Comparison of ENCODE assay signal across 8 cellular contexts in genomic region chr14:73645248-73645610, GRCh38. TPM values are rescaled to one million over a fixed set of nuclear protein-coding genes. Genes with fewer than 3 reads are reported as not detected.
A peak's percentile ranks its signal among the peaks of the same experiment; 100 is the strongest.
DNase-seq lines count a peak whose midpoint lies in the region; ATAC-seq, FAIRE-seq and TF ChIP-seq lines count a peak whose summit lies in the region.

No MANE protein-coding gene starts in this region.

- H3K36me3 Mint-ChIP-seq in naive B cell = no peaks in the 10 kb centered on the region

- peak overlapping the region; percentile 94 for H3K4me3 ChIP-seq in AG10803 (ENCODE audit: low read length)
- H3K4me3 ChIP-seq in HL-60 (replicated peaks; ENCODE audit: insufficient read depth, low read length) = peak overlapping the region; percentile 73
- peak overlapping the region; percentile 52 for H3K4me3 ChIP-seq in bronchial epithelial cell (ENCODE audit: low read depth, low read length)

- ATAC-seq in naive B cell (ENCODE audit: low read depth in 2 of 2) (no peak), HG02642 (IDR thresholded peaks at IDR 0.05; ENCODE audit: poor library complexity, unreplicated experiment) (no peak)

- no peaks in the 10 kb centered on the region for H3K27me3 Mint-ChIP-seq in naive B cell

- peak overlapping the region; percentile 92 to 99 (median 97) for H3K4me3 Mint-ChIP-seq in naive B cell

- DNase-seq in AG10803 (ENCODE audit: low read depth) (no peak), HL-60 (ENCODE audit: low read depth in 1 of 2, low spot score in 1 of 2) (no peak), bronchial epithelial cell (ENCODE audit: low read depth) (no peak), naive B cell (no peak), NCI-H345 treated with DMSO at 0.1 percent for 48 hours (lab: John Stamatoyannopoulos, UW; ENCODE audit: unreplicated experiment) (no peak), GM19238 (ENCODE audit: insufficient read length, low spot score) (no peak)
- DNase-seq in activated effector memory CD4-positive, alpha-beta T cell treated with Interleukin-2 at 50 U/mL for 16 hours = no peak

- FAIRE-seq in bronchial epithelial cell (lab: Jason Lieb, UNC) = no peak

- H3K27ac Mint-ChIP-seq in naive B cell = peak overlapping the region; percentile 93 to 99 (median 96)

- H3K27me3 ChIP-seq in HL-60 (ENCODE audit: insufficient read depth, poor library complexity, severe bottlenecking) = no peaks in the 10 kb centered on the region
- H3K27me3 ChIP-seq in bronchial epithelial cell (ENCODE audit: control insufficient read depth, insufficient read depth, low read length) = no peaks in the 10 kb centered on the region

- no peaks in the 10 kb centered on the region for H3K9me3 Mint-ChIP-seq in naive B cell

- no peaks in the 10 kb centered on the region for H3K36me3 ChIP-seq in bronchial epithelial cell (ENCODE audit: control insufficient read depth, insufficient read depth, low read length)

- TF ChIP-seq CTCF in AG10803 (conservative IDR thresholded peaks at IDR 0.05; ENCODE audit: low read length) (no peak), HL-60 (IDR thresholded peaks at IDR 0.05; ENCODE audit: insufficient read depth, low read length) (no peak), bronchial epithelial cell (IDR thresholded peaks at IDR 0.05; ENCODE audit: insufficient read depth, low read length, severe bottlenecking) (no peak)

- peaks cover 12 to 16% (median 14%) of the 10 kb centered on the region in 3 donors for H3K4me1 Mint-ChIP-seq in naive B cell

- peak overlapping the region; percentile 68 for H3K27ac ChIP-seq in HL-60 (replicated peaks)

RNA-seq across cellular contexts. Expression of gene DNAL1, which starts 0.4 kb away (rescaled TPM):
- total RNA-seq in bronchial epithelial cell = 5.8 and 9.9 TPM in 2 replicates
- polyA plus RNA-seq in naive B cell (ENCODE audit: low read depth in 6 of 6) = 1 to 10 TPM; 2.3 to 7.1 (median 2.9) TPM

RNA-seq across cellular contexts. Expression of gene ACOT6, which starts 32.9 kb away (rescaled TPM):
- not detected in 2 replicates for total RNA-seq in bronchial epithelial cell
- polyA plus RNA-seq in naive B cell (ENCODE audit: low read depth in 6 of 6) = not detected

RNA-seq across cellular contexts. Expression of gene ACOT4, which starts 53.6 kb away (rescaled TPM):
- 0.26 TPM in 2 replicates for total RNA-seq in bronchial epithelial cell
- polyA plus RNA-seq in naive B cell (ENCODE audit: low read depth in 6 of 6) = under 1 TPM in 4 of 6 donors, not detected in 2; 0.10 to 0.61 (median 0.35) TPM
